Comparison of ENCODE assay signal across 14 cellular contexts in the genomic region with DNA sequence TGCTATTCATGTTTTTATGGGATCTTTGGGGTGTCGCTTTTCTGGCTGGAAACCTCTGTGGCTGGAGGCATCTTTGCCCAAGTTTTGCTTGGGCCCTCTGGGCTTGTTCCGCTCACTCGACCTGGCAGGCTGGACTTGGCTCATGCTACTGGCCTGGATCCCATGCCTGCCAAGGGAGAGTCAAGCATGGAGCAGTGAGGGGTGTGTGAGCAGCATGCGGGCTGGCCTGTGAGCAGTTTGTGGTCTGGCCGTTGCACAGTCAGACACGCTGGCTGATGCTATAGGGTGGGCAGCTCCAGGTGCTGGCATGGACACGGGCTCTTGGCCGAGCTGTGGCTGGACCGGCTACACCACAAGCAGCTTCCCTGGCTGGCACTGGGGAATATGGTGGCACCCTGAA.
"Had no signal": no experiment of that assay in that cellular context is flagged by ENCODE, and none has a peak within 500 bp of the region (broad histone marks: within the 10 kb centered on the region; RNA-seq: fewer than 3 reads in every experiment).

No MANE protein-coding gene starts in this region.

- H3K36me3 ChIP-seq: gastrocnemius medialis, neutrophil, stomach, thoracic aorta, uterus had no signal

- DNase-seq: cortex of kidney; dorsolateral prefrontal cortex; effector CD8-positive, alpha-beta T cell; gastrocnemius medialis; immature natural killer cell; naive thymus-derived CD4-positive, alpha-beta T cell; nephron progenitor cell; small intestine; stimulated activated CD4-positive, alpha-beta T cell treated with anti-CD3 and anti-CD28 coated beads, Interleukin-12 subunit alpha, Interleukin-12 subunit beta, amount 100 ng/mL, for 4 hours; stimulated activated naive CD4-positive, alpha-beta T cell; stomach; uterus had no signal

- H3K9me3 ChIP-seq: gastrocnemius medialis, neutrophil, thoracic aorta, uterus had no signal

- H3K4me3 ChIP-seq: dorsolateral prefrontal cortex, gastrocnemius medialis, stomach, thoracic aorta, uterus had no signal

- H3K27ac ChIP-seq: dorsolateral prefrontal cortex, gastrocnemius medialis, neutrophil, stomach, thoracic aorta, uterus had no signal

- ATAC-seq: gastrocnemius medialis; naive thymus-derived CD4-positive, alpha-beta T cell had no signal

- H3K4me1 ChIP-seq: gastrocnemius medialis, stomach, uterus had no signal

- H3K27me3 ChIP-seq: gastrocnemius medialis, neutrophil, uterus had no signal
